28 cellular contexts compared by ENCODE assay signal in the genomic region with DNA sequence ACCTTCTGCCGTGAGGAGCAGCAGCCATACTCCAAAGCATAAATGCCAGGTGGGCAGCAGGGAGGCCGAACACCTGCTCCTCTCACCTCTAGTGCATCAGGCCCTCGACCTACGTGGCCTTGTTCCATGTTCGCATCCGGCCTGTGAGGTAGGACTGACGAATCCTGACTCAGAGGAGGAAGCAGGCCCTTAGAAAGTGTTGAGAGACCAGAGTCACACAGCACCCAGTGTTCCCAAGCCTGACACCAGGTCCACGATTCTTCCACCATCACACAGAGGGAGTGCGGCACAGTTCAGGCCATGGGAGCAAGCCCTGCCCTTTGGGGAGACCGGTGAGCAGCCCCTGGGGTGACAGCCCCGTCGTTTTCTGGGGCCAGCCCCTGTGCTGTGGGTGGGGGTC. TPM values are rescaled to one million over a fixed set of nuclear protein-coding genes. Genes with fewer than 3 reads are reported as not detected.
"Had no signal": no experiment of that assay in that cellular context is flagged by ENCODE, and none has a peak within 500 bp of the region (broad histone marks: within the 10 kb centered on the region; RNA-seq: fewer than 3 reads in every experiment).

No MANE protein-coding gene starts in this region.

- H3K36me3 ChIP-seq: ascending aorta, pancreas, sigmoid colon, thoracic aorta, vagina had no signal

- H3K4me3 ChIP-seq: ascending aorta, pancreas, psoas muscle, sigmoid colon, thoracic aorta, vagina had no signal

- H3K4me1 ChIP-seq: pancreas, psoas muscle, sigmoid colon, vagina had no signal

- H3K27ac ChIP-seq: ascending aorta, pancreas, psoas muscle, sigmoid colon, thoracic aorta, vagina had no signal

- H3K27me3 ChIP-seq: ascending aorta, sigmoid colon, vagina had no signal

- H3K9me3 ChIP-seq: ascending aorta, pancreas, psoas muscle, sigmoid colon, thoracic aorta, vagina had no signal

- DNase-seq: activated B cell treated with CpG ODN at 0.5 μM for 24 hours; activated CD4-positive, alpha-beta T cell treated with anti-CD3 and anti-CD28 coated beads, Interleukin-2, amount 50 U/mL, for 1 hour; activated CD8-positive, alpha-beta T cell treated with anti-CD3 and anti-CD28 coated beads for 36 hours; activated naive CD4-positive, alpha-beta T cell treated with anti-CD3 and anti-CD28 coated beads for 36 hours; activated naive CD8-positive, alpha-beta T cell treated with anti-CD3 and anti-CD28 coated beads, Interleukin-2, amount 10 ng/mL, durations not matched to agents 7 days and 5 days; activated T-cell treated with anti-CD3 and anti-CD28 coated beads, Interleukin-2, amount 50 U/mL, for 48 hours; cortex of kidney; effector memory CD8-positive, alpha-beta T cell; head of caudate nucleus; immature natural killer cell; kidney; left colon; naive thymus-derived CD4-positive, alpha-beta T cell; pancreas; sigmoid colon; small intestine; stimulated activated CD4-positive, alpha-beta T cell treated with anti-CD3 and anti-CD28 coated beads, Interleukin-4, amount 100 ng/mL, for 24 hours; T-helper 17 cell had no signal

RNA-seq across cellular contexts. Expression of gene ATP12A, which starts 14.7 kb away (rescaled TPM):
- total RNA-seq: activated B cell treated with CpG ODN at 0.5 μM for 24 hours; activated naive CD8-positive, alpha-beta T cell treated with anti-CD3 and anti-CD28 coated beads, Interleukin-2, amount 10 ng/mL, durations not matched to agents 7 days and 5 days; ascending aorta; chondrocyte; fibroblast of lung; fibroblast of villous mesenchyme; psoas muscle; sigmoid colon; subcutaneous adipose tissue; T-helper 17 cell; vagina had no signal
- polyA plus RNA-seq: fibroblast of lung; immature natural killer cell; liver; naive thymus-derived CD4-positive, alpha-beta T cell; neural cell; psoas muscle; sigmoid colon; small intestine had no signal
